ENCODE assay signal across 10 cellular contexts in the genomic region with DNA sequence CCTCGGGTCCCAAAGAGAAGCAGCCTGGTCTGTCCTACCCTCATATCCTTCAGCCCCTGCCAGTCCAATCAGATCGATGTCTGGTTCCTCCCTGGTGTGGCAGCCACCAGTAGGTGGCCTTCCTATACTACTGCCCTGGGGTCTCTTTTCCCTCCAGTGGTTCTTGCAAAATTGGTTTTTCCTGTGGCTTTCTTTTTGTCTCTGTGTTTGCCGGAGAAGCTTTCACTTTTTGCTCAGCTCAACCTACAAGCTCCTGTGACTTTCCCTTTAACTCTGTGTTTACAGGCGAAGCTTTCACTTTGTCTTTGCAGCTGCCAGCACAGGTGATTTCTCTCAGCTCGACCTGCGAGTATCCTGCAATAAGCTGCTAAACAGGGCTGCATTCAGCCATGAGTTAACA.
A peak's percentile ranks its signal among the peaks of the same experiment; 100 is the strongest.
DNase-seq lines count a peak whose midpoint lies in the region; ATAC-seq and TF ChIP-seq lines count a peak whose summit lies in the region.
"Had no signal": no experiment of that assay in that cellular context is flagged by ENCODE, and none has a peak within 500 bp of the region (broad histone marks: within the 10 kb centered on the region; RNA-seq: fewer than 3 reads in every experiment).

No MANE protein-coding gene starts in this region.

- peaks cover 37% of the 10 kb centered on the region for H3K4me1 ChIP-seq in iPS-18a (ENCODE audit: control insufficient read depth, low read depth, low read length)

- H3K36me3 ChIP-seq in iPS-18a (ENCODE audit: control insufficient read depth, low read depth, low read length): no peaks in the 10 kb centered on the region

- H3K9ac ChIP-seq in iPS-18a (ENCODE audit: low read length): peak overlapping the region; percentile 63

- H3K27ac ChIP-seq in C4-2B: peak overlapping the region; percentile 77
- H3K27ac ChIP-seq in iPS-18a (ENCODE audit: low read length): peak overlapping the region; percentile 79

- H3K27me3 ChIP-seq in iPS-18a (ENCODE audit: control insufficient read depth, insufficient read depth, low read length): no peaks in the 10 kb centered on the region

- DNase-seq in NCI-H526 treated with DMSO at 0.1 percent for 48 hours (lab: John Stamatoyannopoulos, UW): peak; percentile 27
- no peak for DNase-seq in SHP77 treated with DMSO at 0.1 percent for 48 hours (lab: John Stamatoyannopoulos, UW)
- no peak for DNase-seq in stimulated activated CD4-positive, alpha-beta T cell treated with anti-CD3 and anti-CD28 coated beads, Interleukin-2, amount 100 ng/mL, for 48 hours
- no peak for DNase-seq in activated CD8-positive, alpha-beta memory T cell treated with anti-CD3 and anti-CD28 coated beads, Interleukin-2, amount 50 U/mL, for 4 hours
- DNase-seq in activated CD8-positive, alpha-beta memory T cell treated with anti-CD3 and anti-CD28 coated beads, Interleukin-2, amount 50 U/mL, for 48 hours: no peak
- DNase-seq: activated naive CD8-positive, alpha-beta T cell treated with anti-CD3 and anti-CD28 coated beads, Interleukin-2, amount 10 ng/mL, durations not matched to agents 7 days and 5 days; CD4-positive, alpha-beta memory T cell had no signal

- peak overlapping the region; percentile 46 for H3K4me3 ChIP-seq in iPS-18a (ENCODE audit: low read length)

- no peaks in the 10 kb centered on the region for H3K9me3 ChIP-seq in iPS-18a (ENCODE audit: control insufficient read depth, low read depth, low read length)

- ATAC-seq in GM21717 (IDR thresholded peaks at IDR 0.05; ENCODE audit: unreplicated experiment): peak; percentile 69

- TF ChIP-seq CTCF in C4-2B (conservative IDR thresholded peaks at IDR 0.05): peak; percentile 24
